Comparison of ENCODE assay signal across 39 cellular contexts in the genomic region with DNA sequence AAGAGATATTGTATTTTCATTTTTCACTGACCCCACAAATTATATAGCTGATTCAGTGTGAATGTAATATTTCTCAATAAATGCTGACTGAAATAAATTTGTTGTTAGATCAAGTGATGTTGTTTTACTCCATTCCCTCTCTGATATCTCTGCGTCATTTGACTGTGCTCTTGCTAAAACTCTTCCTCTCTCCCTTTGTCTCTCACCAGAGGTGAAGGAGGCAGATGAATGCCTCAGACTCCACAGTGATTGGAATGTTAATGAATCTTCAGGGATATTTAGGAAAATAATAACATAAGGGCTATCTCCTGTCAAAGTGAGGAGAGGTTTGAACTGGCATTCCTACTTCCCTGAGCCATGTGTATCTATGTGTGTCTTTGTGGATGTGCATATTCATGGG. TPM values are rescaled to one million over a fixed set of nuclear protein-coding genes. Genes with fewer than 3 reads are reported as not detected.
"Had no signal": no experiment of that assay in that cellular context is flagged by ENCODE, and none has a peak within 500 bp of the region (broad histone marks: within the 10 kb centered on the region; RNA-seq: fewer than 3 reads in every experiment).

No MANE protein-coding gene starts in this region.

- H3K9me3 Mint-ChIP-seq: activated B cell treated with CpG ODN at 0.5 μM for 24 hours; activated CD8-positive, alpha-beta T cell treated with anti-CD3 and anti-CD28 coated beads for 36 hours; activated T-cell treated with anti-CD3 and anti-CD28 coated beads, Interleukin-2, amount 50 U/mL, for 4 hours; activated T-helper 17 cell treated with anti-CD3 and anti-CD28 coated beads, Interleukin-2, amount 50 U/mL, for 72 hours; effector memory CD8-positive, alpha-beta T cell had no signal

- H3K4me1 Mint-ChIP-seq: activated T-helper 17 cell treated with anti-CD3 and anti-CD28 coated beads, Interleukin-2, amount 50 U/mL, for 72 hours had no signal

- H3K4me3 Mint-ChIP-seq: activated B cell treated with CpG ODN at 0.5 μM for 24 hours; activated CD8-positive, alpha-beta T cell treated with anti-CD3 and anti-CD28 coated beads for 36 hours; activated naive CD8-positive, alpha-beta T cell; activated T-cell treated with anti-CD3 and anti-CD28 coated beads, Interleukin-2, amount 50 U/mL, for 4 hours; activated T-helper 17 cell treated with anti-CD3 and anti-CD28 coated beads, Interleukin-2, amount 50 U/mL, for 72 hours; effector memory CD8-positive, alpha-beta T cell had no signal

- FAIRE-seq: colon, endometrium, endothelial cell of umbilical vein, TTC549 had no signal

- DNase-seq: activated B cell treated with CpG ODN at 0.5 μM for 24 hours; activated CD4-positive, alpha-beta T cell treated with anti-CD3 and anti-CD28 coated beads for 48 hours; activated CD4-positive, alpha-beta T cell treated with anti-CD3 and anti-CD28 coated beads, Interleukin-2, amount 50 U/mL, for 1 hour; activated CD4-positive, alpha-beta T cell treated with anti-CD3 and anti-CD28 coated beads, Interleukin-2, amount 50 U/mL, for 48 hours; activated CD8-positive, alpha-beta memory T cell treated with anti-CD3 and anti-CD28 coated beads for 24 hours; activated CD8-positive, alpha-beta T cell treated with anti-CD3 and anti-CD28 coated beads for 36 hours; activated effector memory CD4-positive, alpha-beta T cell treated with Interleukin-2 at 50 U/mL for 16 hours; activated gamma-delta T cell treated with Interleukin-2 at 50 U/mL for 16 hours; activated naive CD4-positive, alpha-beta T cell treated with anti-CD3 and anti-CD28 coated beads, Interleukin-2, amount 50 U/mL, for 16 hours; activated naive CD4-positive, alpha-beta T cell treated with Interleukin-2 at 50 U/mL for 16 hours; activated T-cell treated with anti-CD3 and anti-CD28 coated beads, Interleukin-2, amount 50 U/mL, for 4 hours; adrenal gland; amygdala; aorta; body of pancreas; caudate nucleus; cortex of kidney; dermis blood vessel endothelial cell; effector CD4-positive, alpha-beta T cell; effector memory CD8-positive, alpha-beta T cell; esophagus squamous epithelium; foreskin melanocyte; T-helper 2 cell had no signal

- H3K27me3 Mint-ChIP-seq: activated B cell treated with CpG ODN at 0.5 μM for 24 hours had no signal

- H3K36me3 Mint-ChIP-seq: activated naive CD8-positive, alpha-beta T cell had no signal

- H3K27me3 ChIP-seq: adrenal gland, body of pancreas, esophagus squamous epithelium, gastroesophageal sphincter had no signal

- H3K27ac Mint-ChIP-seq: activated B cell treated with CpG ODN at 0.5 μM for 24 hours; activated CD8-positive, alpha-beta T cell treated with anti-CD3 and anti-CD28 coated beads for 36 hours; activated naive CD8-positive, alpha-beta T cell; activated T-helper 17 cell treated with anti-CD3 and anti-CD28 coated beads, Interleukin-2, amount 50 U/mL, for 72 hours; effector memory CD8-positive, alpha-beta T cell had no signal

- H3K4me3 ChIP-seq: adrenal gland, body of pancreas, esophagus squamous epithelium, gastroesophageal sphincter had no signal

- H3K4me1 ChIP-seq: adrenal gland, body of pancreas, esophagus squamous epithelium, gastroesophageal sphincter had no signal

- H3K9me3 ChIP-seq: adrenal gland, body of pancreas, esophagus squamous epithelium, gastroesophageal sphincter had no signal

- H3K36me3 ChIP-seq: adrenal gland, esophagus squamous epithelium, gastroesophageal sphincter had no signal

- H3K27ac ChIP-seq: adrenal gland, body of pancreas, epithelial cell of prostate, esophagus squamous epithelium, gastroesophageal sphincter, VCaP had no signal

- ATAC-seq: activated CD4-positive, CD25-positive, alpha-beta regulatory T cell treated with anti-CD3 and anti-CD28 coated beads, Interleukin-2, amount 50 U/mL, for 24 hours; activated CD8-positive, alpha-beta T cell treated with anti-CD3 and anti-CD28 coated beads for 36 hours; activated T-cell treated with anti-CD3 and anti-CD28 coated beads, Interleukin-2, amount 50 U/mL, for 4 hours; activated T-helper 17 cell treated with anti-CD3 and anti-CD28 coated beads, Interleukin-2, amount 50 U/mL, for 72 hours; body of pancreas; effector memory CD8-positive, alpha-beta T cell; gastroesophageal sphincter had no signal

RNA-seq across cellular contexts. Expression of gene CD1E, which starts 3.7 kb away (rescaled TPM):
- total RNA-seq: activated B cell treated with CpG ODN at 0.5 μM for 24 hours; activated CD8-positive, alpha-beta T cell treated with anti-CD3 and anti-CD28 coated beads for 36 hours; activated T-cell treated with anti-CD3 and anti-CD28 coated beads, Interleukin-2, amount 50 U/mL, for 4 hours; activated T-helper 17 cell treated with anti-CD3 and anti-CD28 coated beads, Interleukin-2, amount 50 U/mL, for 72 hours; aorta; chondrocyte; dermis blood vessel endothelial cell; endothelial cell of umbilical vein; fibroblast of lung; fibroblast of villous mesenchyme; glomerular endothelial cell; T-helper 1 cell treated with Interleukin-12 subunit alpha and Interleukin-12 subunit beta and Interleukin-4 antibody, amounts not matched to agents 30 ng/mL and 1 ng/mL, for 36 hours had no signal
- polyA plus RNA-seq: adrenal gland, aorta, endothelial cell of umbilical vein, fibroblast of lung had no signal

RNA-seq across cellular contexts. Expression of gene CD1B, which starts 26.1 kb away (rescaled TPM):
- total RNA-seq: activated B cell treated with CpG ODN at 0.5 μM for 24 hours; activated CD8-positive, alpha-beta T cell treated with anti-CD3 and anti-CD28 coated beads for 36 hours; activated T-cell treated with anti-CD3 and anti-CD28 coated beads, Interleukin-2, amount 50 U/mL, for 4 hours; activated T-helper 17 cell treated with anti-CD3 and anti-CD28 coated beads, Interleukin-2, amount 50 U/mL, for 72 hours; adrenal gland; aorta; chondrocyte; dermis blood vessel endothelial cell; endothelial cell of umbilical vein; esophagus squamous epithelium; fibroblast of lung; fibroblast of villous mesenchyme; gastroesophageal sphincter; glomerular endothelial cell; T-helper 1 cell treated with Interleukin-12 subunit alpha and Interleukin-12 subunit beta and Interleukin-4 antibody, amounts not matched to agents 30 ng/mL and 1 ng/mL, for 36 hours had no signal
- polyA plus RNA-seq: adrenal gland, aorta, endothelial cell of umbilical vein, fibroblast of lung had no signal

RNA-seq across cellular contexts. Expression of gene OR10T2, which starts 41.8 kb away (rescaled TPM):
- total RNA-seq: activated B cell treated with CpG ODN at 0.5 μM for 24 hours; activated CD8-positive, alpha-beta T cell treated with anti-CD3 and anti-CD28 coated beads for 36 hours; activated T-cell treated with anti-CD3 and anti-CD28 coated beads, Interleukin-2, amount 50 U/mL, for 4 hours; activated T-helper 17 cell treated with anti-CD3 and anti-CD28 coated beads, Interleukin-2, amount 50 U/mL, for 72 hours; adrenal gland; aorta; body of pancreas; chondrocyte; dermis blood vessel endothelial cell; endothelial cell of umbilical vein; esophagus squamous epithelium; fibroblast of lung; fibroblast of villous mesenchyme; gastroesophageal sphincter; glomerular endothelial cell; T-helper 1 cell treated with Interleukin-12 subunit alpha and Interleukin-12 subunit beta and Interleukin-4 antibody, amounts not matched to agents 30 ng/mL and 1 ng/mL, for 36 hours had no signal
- polyA plus RNA-seq: adrenal gland, aorta, endothelial cell of umbilical vein, esophagus, fibroblast of lung had no signal
